8 cellular contexts compared by ENCODE assay signal in the genomic region with DNA sequence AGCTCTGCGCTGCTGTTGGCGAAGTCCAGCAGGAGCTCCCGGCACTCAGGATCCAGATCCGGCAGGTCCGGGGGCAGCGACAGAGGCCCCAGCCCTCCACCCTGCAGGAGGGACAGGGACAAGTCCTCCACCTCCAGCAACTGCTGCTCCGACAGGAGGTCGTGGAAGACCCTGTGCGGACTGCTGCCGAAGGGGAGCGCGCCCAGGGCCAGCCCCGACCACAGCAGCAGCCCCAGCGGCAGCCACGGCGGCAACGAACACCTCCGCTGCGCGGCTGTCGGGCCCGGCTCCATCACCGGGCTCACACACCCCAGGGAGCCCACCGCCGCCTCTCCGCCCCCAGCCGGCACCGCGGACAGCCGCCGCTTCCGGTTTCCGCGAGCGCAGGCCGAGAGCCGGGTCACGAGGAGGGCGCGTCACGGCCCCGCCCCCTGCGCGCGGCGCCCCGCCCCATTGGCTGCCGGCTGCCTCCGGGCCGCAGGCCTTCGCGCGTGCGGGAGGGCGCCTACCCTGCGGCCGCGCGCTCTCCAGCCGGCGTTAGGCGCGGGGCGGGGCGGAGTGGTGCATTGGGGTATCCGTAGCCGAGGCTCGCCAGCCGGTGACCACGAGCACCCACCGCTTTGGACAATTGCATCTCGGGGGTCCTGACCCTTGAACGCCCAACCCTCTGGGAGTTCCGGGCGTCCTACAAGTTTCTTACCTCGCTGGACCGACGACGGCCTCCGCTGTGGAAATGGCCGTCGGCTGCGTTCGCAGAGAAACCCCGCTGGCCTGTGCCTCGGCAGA. TPM values are rescaled to one million over a fixed set of nuclear protein-coding genes. Genes with fewer than 3 reads are reported as not detected.
DNase-seq lines count a peak whose midpoint lies in the region; ATAC-seq and TF ChIP-seq lines count a peak whose summit lies in the region.

A gene with protein sequence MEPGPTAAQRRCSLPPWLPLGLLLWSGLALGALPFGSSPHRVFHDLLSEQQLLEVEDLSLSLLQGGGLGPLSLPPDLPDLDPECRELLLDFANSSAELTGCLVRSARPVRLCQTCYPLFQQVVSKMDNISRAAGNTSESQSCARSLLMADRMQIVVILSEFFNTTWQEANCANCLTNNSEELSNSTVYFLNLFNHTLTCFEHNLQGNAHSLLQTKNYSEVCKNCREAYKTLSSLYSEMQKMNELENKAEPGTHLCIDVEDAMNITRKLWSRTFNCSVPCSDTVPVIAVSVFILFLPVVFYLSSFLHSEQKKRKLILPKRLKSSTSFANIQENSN (minus strand): TSS at position 383 of the 786 bp plus-strand sequence. CDS start 90 bp downstream, at position 293.

- 0 to 1% (median 0%) methylated on average over 31 to 86 of the region's 86 CpGs for WGBS in stomach, 5 donors

- DNase-seq in Daoy (ENCODE audit: low read depth): peak; percentile 95
- DNase-seq in GM23338 (ENCODE audit: low spot score): peak; percentile 90
- DNase-seq in LHCN-M2 (ENCODE audit: low read depth): peak; percentile 81
- DNase-seq in SHP77 (lab: John Stamatoyannopoulos, UW): peak; percentile 70 to 81
- DNase-seq in activated effector memory CD4-positive, alpha-beta T cell treated with Interleukin-2 at 50 U/mL for 16 hours: peak; percentile 92
- DNase-seq in fibroblast of pulmonary artery (ENCODE audit: low read depth): peak; percentile 89
- DNase-seq in nephron progenitor cell: peak; percentile 98
- DNase-seq in stomach: peak; percentile 94

- intact Hi-C loops in stomach (cut with DNase I; ENCODE audit: low total_unique reads): no loop called here

- H3K27me3 ChIP-seq in GM23338 (ENCODE audit: insufficient read depth) (peaks cover 19% of the 10 kb centered on the region), stomach (no peaks in the 10 kb centered on the region)

- peaks cover 36% of the 10 kb centered on the region for H3K4me1 ChIP-seq in GM23338 (ENCODE audit: insufficient read depth)
- peaks cover 6 to 31% (median 20%) of the 10 kb centered on the region in 4 donors for H3K4me1 ChIP-seq in stomach

- H3K4me3 Mint-ChIP-seq in GM23338 (peak within 1 kb of the TSS; percentile 83), nephron progenitor cell (peak within 1 kb of the TSS; percentile 84)

- TF ChIP-seq CTCF in GM23338 (conservative IDR thresholded peaks at IDR 0.05; ENCODE audit: low read depth in 2 of 2) (no peak), fibroblast of pulmonary artery (IDR thresholded peaks at IDR 0.05; ENCODE audit: low read length, missing control alignments) (no peak), nephron progenitor cell (IDR thresholded peaks at IDR 0.05) (no peak), stomach (IDR thresholded peaks at IDR 0.05) (no peak)

- H3K9me3 Mint-ChIP-seq in GM23338 (no peaks in the 10 kb centered on the region), nephron progenitor cell (no peaks in the 10 kb centered on the region)

- no peak for TF ChIP-seq EP300 in stomach (IDR thresholded peaks at IDR 0.05)

- H2AFZ ChIP-seq in GM23338: peak within 1 kb of the TSS; percentile 86

- H3K9me3 ChIP-seq in stomach: no peaks in the 10 kb centered on the region

- H3K27ac Mint-ChIP-seq in GM23338 (peak within 1 kb of the TSS; percentile 31; the same call in 1 of the 2 replicates), nephron progenitor cell (no peak within 1 kb of the TSS)

- no peaks in the 10 kb centered on the region for H3K9me2 ChIP-seq in GM23338 (ENCODE audit: insufficient read depth)

- H3K4me1 Mint-ChIP-seq in GM23338 (peaks cover 45% of the 10 kb centered on the region), nephron progenitor cell (peaks cover 17% of the 10 kb centered on the region)

- H3F3A ChIP-seq in GM23338 (replicated peaks; ENCODE audit: low read depth): peaks cover 12% of the 10 kb centered on the region

- H3K36me3 ChIP-seq in GM23338 (ENCODE audit: insufficient read depth) (no peaks in the 10 kb centered on the region), stomach (no peaks in the 10 kb centered on the region)

- ATAC-seq in GM23338: peak; percentile 86

- peaks cover 22% of the 10 kb centered on the region for H3K79me2 ChIP-seq in GM23338 (replicated peaks; ENCODE audit: insufficient read depth)

- H3K27ac ChIP-seq in GM23338 (ENCODE audit: low read depth): peak within 1 kb of the TSS; percentile 43; the same call in 1 of the 2 replicates
- peak within 1 kb of the TSS; percentile 85 to 94 (median 93) for H3K27ac ChIP-seq in stomach

- TF ChIP-seq POLR2A in stomach (IDR thresholded peaks at IDR 0.05): peak in 1 of 4 donors; percentile 59

- peak within 1 kb of the TSS; percentile 86 for H3K4me3 ChIP-seq in GM23338
- H3K4me3 ChIP-seq in fibroblast of pulmonary artery (replicated peaks; ENCODE audit: low read depth, low read length): peak within 1 kb of the TSS; percentile 91
- H3K4me3 ChIP-seq in stomach: peak within 1 kb of the TSS; percentile 90 to 97 (median 93)

- no peaks in the 10 kb centered on the region for H4K20me1 ChIP-seq in GM23338 (replicated peaks; ENCODE audit: insufficient read depth)

- peak within 1 kb of the TSS; percentile 88 for H3K4me2 ChIP-seq in GM23338

- H3K36me3 Mint-ChIP-seq in GM23338 (ENCODE audit: low read depth) (peaks cover 3% of the 10 kb centered on the region; the same call in 1 of the 3 replicates), nephron progenitor cell (ENCODE audit: low read depth) (no peaks in the 10 kb centered on the region)

- peaks cover 10% of the 10 kb centered on the region for H3K27me3 Mint-ChIP-seq in GM23338 (ENCODE audit: insufficient read depth, low read depth, poor library complexity)
- H3K27me3 Mint-ChIP-seq in nephron progenitor cell (ENCODE audit: low read depth, poor library complexity): peaks cover under 1% of the 10 kb centered on the region

TF ChIP-seq in GM23338, 12 proteins besides CTCF, POLR2A, EP300 and RAD21 (continues in another document):
- no peak for TF ChIP-seq EZH2 (IDR thresholded peaks at IDR 0.05; ENCODE audit: low read depth, unreplicated experiment)
- TF ChIP-seq JUNB (IDR thresholded peaks at IDR 0.05; ENCODE audit: unreplicated experiment): no peak
- TF ChIP-seq EZH2phosphoT487 (IDR thresholded peaks at IDR 0.05; ENCODE audit: unreplicated experiment): no peak
- TF ChIP-seq, protein P1, sequence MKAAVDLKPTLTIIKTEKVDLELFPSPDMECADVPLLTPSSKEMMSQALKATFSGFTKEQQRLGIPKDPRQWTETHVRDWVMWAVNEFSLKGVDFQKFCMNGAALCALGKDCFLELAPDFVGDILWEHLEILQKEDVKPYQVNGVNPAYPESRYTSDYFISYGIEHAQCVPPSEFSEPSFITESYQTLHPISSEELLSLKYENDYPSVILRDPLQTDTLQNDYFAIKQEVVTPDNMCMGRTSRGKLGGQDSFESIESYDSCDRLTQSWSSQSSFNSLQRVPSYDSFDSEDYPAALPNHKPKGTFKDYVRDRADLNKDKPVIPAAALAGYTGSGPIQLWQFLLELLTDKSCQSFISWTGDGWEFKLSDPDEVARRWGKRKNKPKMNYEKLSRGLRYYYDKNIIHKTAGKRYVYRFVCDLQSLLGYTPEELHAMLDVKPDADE (IDR thresholded peaks at IDR 0.05): no peak
- TF ChIP-seq ZNF331 (CRISPR knock-in tag; IDR thresholded peaks at IDR 0.05; ENCODE audit: low read depth): no peak

RNA-seq across cellular contexts. Expression of the gene that starts here (rescaled TPM):
- 29.5 and 41.1 TPM in 2 replicates for total RNA-seq in Daoy (2014; rRNA removed; shearing (Covaris generic))
- 28.1 and 47.7 TPM in 2 replicates for total RNA-seq in GM23338 (2014; rRNA removed; shearing (Covaris generic))
- polyA plus RNA-seq in GM23338 (2016; fragmentation: Nextera tagmentation; extraction: Ambion mirVana): 17.4 TPM in 2 replicates
- total RNA-seq in LHCN-M2 (2014; rRNA removed): 57.8 and 121 TPM in 2 replicates
- 19.5 TPM for polyA plus RNA-seq in LHCN-M2 (2012)
- total RNA-seq in stomach: 100 to 1,000 TPM in 1 of 5 donors, 10 to 100 TPM in 4; 18.7 to 420 (median 33.5) TPM
- polyA plus RNA-seq in stomach: 10 to 100 TPM in 1 of 3 donors, 1 to 10 TPM in 2; 6.0 to 10.5 (median 7.8) TPM

Comparison
In these comparisons a context has a peak if more than half of its experiments do, and no peak if none do; other contexts are left out.
1. Peak in every context shown above with its lines: DNase-seq, ATAC-seq, H3K4me3 ChIP-seq and H3K27ac ChIP-seq.